In genomic region chr11:117098269-117099231, GRCh38 we compare ENCODE assay signal across 8 cellular contexts. TPM values are rescaled to one million over a fixed set of nuclear protein-coding genes. Genes with fewer than 3 reads are reported as not detected.
DNase-seq lines count a peak whose midpoint lies in the region; ATAC-seq and TF ChIP-seq lines count a peak whose summit lies in the region.

SIK3 (minus strand) TSS chr11:117098428; CDS start chr11:117098415, 13 bp downstream.

- H3K9me3 ChIP-seq in left ventricle myocardium inferior (replicated peaks) (no peaks in the 10 kb centered on the region), psoas muscle (no peaks in the 10 kb centered on the region)

- peak within 1 kb of the TSS; percentile 97 for H3K27ac Mint-ChIP-seq in T-helper 1 cell treated with Interleukin-12 subunit alpha and Interleukin-12 subunit beta and Interleukin-4 antibody, amounts not matched to agents 30 μg/mL and 1 μg/mL, for 36 hours

- no peaks in the 10 kb centered on the region for H3K9me3 Mint-ChIP-seq in T-helper 1 cell treated with Interleukin-12 subunit alpha and Interleukin-12 subunit beta and Interleukin-4 antibody, amounts not matched to agents 30 μg/mL and 1 μg/mL, for 36 hours

- peak within 1 kb of the TSS; percentile 99 for H3K27ac ChIP-seq in left ventricle myocardium inferior (replicated peaks)
- peak within 1 kb of the TSS; percentile 93 for H3K27ac ChIP-seq in psoas muscle
- H3K27ac ChIP-seq in urinary bladder (ENCODE audit: low read depth) = peak within 1 kb of the TSS; percentile 90

- H3K36me3 ChIP-seq in left ventricle myocardium inferior = no peaks in the 10 kb centered on the region
- no peaks in the 10 kb centered on the region for H3K36me3 ChIP-seq in psoas muscle (ENCODE audit: insufficient read depth in 1 of 2, low read depth in 1 of 2)
- no peaks in the 10 kb centered on the region for H3K36me3 ChIP-seq in urinary bladder (ENCODE audit: insufficient read depth)

- TF ChIP-seq CTCF in GM12874 (IDR thresholded peaks at IDR 0.05; ENCODE audit: insufficient read depth, low read depth, low read length) = peak; percentile 56
- no peak for TF ChIP-seq CTCF in left ventricle myocardium inferior (IDR thresholded peaks at IDR 0.05; ENCODE audit: borderline replicate concordance)
- peak; percentile 39 for TF ChIP-seq CTCF in psoas muscle (IDR thresholded peaks at IDR 0.05)

- H3K27me3 Mint-ChIP-seq in T-helper 1 cell treated with Interleukin-12 subunit alpha and Interleukin-12 subunit beta and Interleukin-4 antibody, amounts not matched to agents 30 μg/mL and 1 μg/mL, for 36 hours (ENCODE audit: low read depth) = peaks cover 2% of the 10 kb centered on the region

- H3K4me1 ChIP-seq in left ventricle myocardium inferior (peaks cover 62% of the 10 kb centered on the region), psoas muscle (peaks cover 52% of the 10 kb centered on the region), urinary bladder (ENCODE audit: insufficient read depth) (peaks cover 2% of the 10 kb centered on the region)

- peaks cover 2% of the 10 kb centered on the region for H3K36me3 Mint-ChIP-seq in T-helper 1 cell treated with Interleukin-12 subunit alpha and Interleukin-12 subunit beta and Interleukin-4 antibody, amounts not matched to agents 30 μg/mL and 1 μg/mL, for 36 hours (ENCODE audit: low read depth)

- peak within 1 kb of the TSS; percentile 99 for H3K4me3 Mint-ChIP-seq in T-helper 1 cell treated with Interleukin-12 subunit alpha and Interleukin-12 subunit beta and Interleukin-4 antibody, amounts not matched to agents 30 μg/mL and 1 μg/mL, for 36 hours

- DNase-seq in NCI-H146 (lab: John Stamatoyannopoulos, UW) = peak; percentile 93
- DNase-seq in amniotic stem cell (lab: John Stamatoyannopoulos, UW) = peak; percentile 84
- peak; percentile 95 for DNase-seq in left ventricle myocardium inferior
- DNase-seq in psoas muscle = peak; percentile 95 to 97

- intact Hi-C loops in left ventricle myocardium inferior (cut with micrococcal nuclease) = no loop called here
- intact Hi-C loops in psoas muscle (cut with DNase I) = loop anchor here in 1 of 2 donors (5.0 kb wide), 2 partner anchors 51 to 106 kb away; no protein-coding TSS in a partner anchor

- H3K4me3 ChIP-seq in left ventricle myocardium inferior (peak within 1 kb of the TSS; percentile 84), psoas muscle (peak within 1 kb of the TSS; percentile 89), urinary bladder (ENCODE audit: low read depth, low read length) (peak within 1 kb of the TSS; percentile 78)

- H3K27me3 ChIP-seq in left ventricle myocardium inferior (ENCODE audit: low read depth) (no peaks in the 10 kb centered on the region), psoas muscle (ENCODE audit: insufficient read depth in 3 of 3, low read length in 2 of 3) (no peaks in the 10 kb centered on the region)

- peaks cover 46% of the 10 kb centered on the region for H3K4me1 Mint-ChIP-seq in T-helper 1 cell treated with Interleukin-12 subunit alpha and Interleukin-12 subunit beta and Interleukin-4 antibody, amounts not matched to agents 30 μg/mL and 1 μg/mL, for 36 hours (ENCODE audit: low read depth)

- peak; percentile 83 for ATAC-seq in HG02840 (IDR thresholded peaks at IDR 0.05; ENCODE audit: low FRiP score, unreplicated experiment)
- ATAC-seq in psoas muscle = peak; percentile 91 to 93 (median 93)

- WGBS in psoas muscle, 3 donors = 2 to 5% (median 2%) methylated on average over 25 to 76 of the region's 78 CpGs
- WGBS in urinary bladder = under 1% methylated on average over 75 of the region's 78 CpGs

RNA-seq across cellular contexts. Expression of gene SIK3, which starts in this region (rescaled TPM):
- total RNA-seq in left ventricle myocardium inferior (36.3 TPM), psoas muscle (10 to 100 TPM; 39.8 to 47.4 (median 42.8) TPM), urinary bladder (24.0 TPM)
- polyA plus RNA-seq in psoas muscle (10 to 100 TPM; 16.3 to 22.2 (median 18.8) TPM), urinary bladder (17.2 TPM)

Comparison
In these comparisons a context has a peak if more than half of its experiments do, and no peak if none do; other contexts are left out.
1. Peak in every context shown above with its lines: DNase-seq, ATAC-seq, H3K4me3 ChIP-seq and H3K27ac ChIP-seq.